Comparison of ENCODE assay signal across 17 cellular contexts in the genomic region with DNA sequence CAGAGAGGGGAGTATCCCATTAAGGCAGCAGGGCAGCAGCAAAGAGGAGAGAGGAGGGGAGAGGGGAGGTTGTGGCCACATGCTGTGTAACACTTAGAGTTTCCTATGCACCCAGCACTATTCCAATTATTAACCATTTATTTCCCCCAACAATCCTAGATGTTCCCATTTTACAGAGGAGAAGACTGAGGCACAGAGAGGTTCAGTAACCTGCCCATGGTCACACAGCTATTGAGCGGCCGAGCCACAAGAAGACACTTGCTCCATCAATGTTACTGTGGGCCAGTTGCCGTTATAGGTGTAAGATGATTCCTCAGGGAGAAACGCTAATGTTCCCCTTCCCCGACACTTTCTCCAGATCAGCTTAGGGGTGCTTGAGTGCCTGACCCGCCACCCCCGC.
DNase-seq lines count a peak whose midpoint lies in the region; ATAC-seq, FAIRE-seq and TF ChIP-seq lines count a peak whose summit lies in the region.
"Had no signal": no experiment of that assay in that cellular context is flagged by ENCODE, and none has a peak within 500 bp of the region (broad histone marks: within the 10 kb centered on the region; RNA-seq: fewer than 3 reads in every experiment).

No MANE protein-coding gene starts in this region.

- H3K27me3 ChIP-seq in BLaER1 (no peaks in the 10 kb centered on the region), GM12878 (replicated peaks in 1 of 2; ENCODE audit: control insufficient read depth in 2 of 2, insufficient read depth in 2 of 2, low read length in 1 of 2) (no peaks in the 10 kb centered on the region), muscle layer of colon (ENCODE audit: control insufficient read depth in 1 of 2, insufficient read depth in 2 of 2, low read length in 2 of 2) (no peaks in the 10 kb centered on the region), testis (no peaks in the 10 kb centered on the region)

- RAD21 ChIA-PET in GM12878 (lab: Charles Lee; ENCODE audit: unreplicated experiment): interaction anchor here (1.5 to 1.7 kb wide), 2 partner anchors 24 to 123 kb away, joined by 6 to 8 read pairs; partner anchors contain the start of gene ARHGEF18

- TF ChIP-seq CTCF in GM12878 (IDR thresholded peaks at IDR 0.05 in 2 of 3, conservative IDR thresholded peaks at IDR 0.05 in 1 of 3; ENCODE audit: control insufficient read depth in 2 of 3, extremely low read depth in 1 of 3, insufficient read depth in 1 of 3, low read depth in 3 of 3, low read length in 3 of 3) (no peak), testis (IDR thresholded peaks at IDR 0.05) (no peak), type B pancreatic cell (conservative IDR thresholded peaks at IDR 0.05) (no peak)

- 85% methylated on average over 7 of the region's 7 CpGs for WGBS in GM12878 (ENCODE audit: insufficient coverage, insufficient replicate concordance, low lambda C conversion rate, missing lambda C conversion rate)
- 94% methylated on average over 7 of the region's 7 CpGs for WGBS in testis, 2 donors

- intact Hi-C loops in GM12878 (cut with micrococcal nuclease; ENCODE audit: unreplicated experiment) (no loop called here), testis (cut with DNase I; ENCODE audit: low total_unique reads) (no loop called here)

- H3K4me3 ChIP-seq in BLaER1 (peak overlapping the region; percentile 54), GM12878 (no peak overlapping the region), muscle layer of colon (ENCODE audit: low read depth in 1 of 2, low read length in 2 of 2) (no peak overlapping the region), testis (no peak overlapping the region)

- CTCF ChIA-PET in GM12878 (lab: Yijun Ruan, JAX): interaction anchor here (1.0 to 1.4 kb wide), 2 partner anchors 14 to 19 kb away, joined by 3 to 5 read pairs; no protein-coding TSS in a partner anchor

- peak overlapping the region; percentile 85 for H3K4me2 ChIP-seq in BLaER1
- peak overlapping the region; percentile 35; the same call in 1 of the 2 replicates for H3K4me2 ChIP-seq in GM12878 (ENCODE audit: control insufficient read depth, insufficient read depth)

- H3K9me3 Mint-ChIP-seq in type B pancreatic cell: no peaks in the 10 kb centered on the region
- H3K9me3 Mint-ChIP-seq: CD8-positive, alpha-beta memory T cell had no signal

- SMC1A ChIA-PET in GM12878 (lab: Charles Lee; ENCODE audit: uncharacterized antibody, unreplicated experiment): interaction anchor here (0.6 to 2.2 kb wide), 4 partner anchors 14 to 203 kb away, joined by 3 to 5 read pairs (median 4); no protein-coding TSS in a partner anchor

- peaks cover 77% of the 10 kb centered on the region for H3K4me1 ChIP-seq in BLaER1
- peaks cover 30% of the 10 kb centered on the region for H3K4me1 ChIP-seq in GM12878 (ENCODE audit: control insufficient read depth, insufficient read depth, low read length)
- H3K4me1 ChIP-seq in muscle layer of colon (ENCODE audit: insufficient read depth, low read length): peaks cover 52% of the 10 kb centered on the region
- H3K4me1 ChIP-seq in testis: peaks cover 26% of the 10 kb centered on the region

- no peak overlapping the region for H3K27ac Mint-ChIP-seq in type B pancreatic cell
- H3K27ac Mint-ChIP-seq: CD8-positive, alpha-beta memory T cell had no signal

- peak overlapping the region; percentile 65 for H3K9ac ChIP-seq in BLaER1
- H3K9ac ChIP-seq in GM12878 (ENCODE audit: control insufficient read depth, insufficient read depth, low read length): no peak overlapping the region
- H3K9ac ChIP-seq in muscle layer of colon (ENCODE audit: low read length): no peak overlapping the region

- DNase-seq in GM12878 (ENCODE audit: low read depth, low spot score) (no peak), testis (no peak), type B pancreatic cell (ENCODE audit: extremely low spot score, unreplicated experiment) (no peak), NK-92 (lab: John Stamatoyannopoulos, UW; ENCODE audit: unreplicated experiment) (no peak)
- DNase-seq in stimulated activated naive CD8-positive, alpha-beta T cell treated with anti-CD3 and anti-CD28 coated beads, Interleukin-15, Interleukin-2, amounts not matched to agents 100 U/mL and 50 U/mL, for 24 hours: no peak
- DNase-seq: CD8-positive, alpha-beta memory T cell; GOT3; NCI-H1417; NCI-H187 treated with DMSO at 0.1 percent for 48 hours; NCI-H2227 treated with DMSO at 0.1 percent for 48 hours; NCI-H524; NCI-H82; SIG-M5 had no signal

- ATAC-seq in GM12878: no peak; the same call in 2 of the 3 replicates
- ATAC-seq in stimulated activated naive CD8-positive, alpha-beta T cell treated with anti-CD3 and anti-CD28 coated beads, Interleukin-15, Interleukin-2, amounts not matched to agents 100 U/mL and 50 U/mL, for 24 hours: no peak

- no peak overlapping the region for H2AFZ ChIP-seq in GM12878 (ENCODE audit: control insufficient read depth, low read depth, low read length)

- H3K9me3 ChIP-seq in BLaER1: no peaks in the 10 kb centered on the region
- H3K9me3 ChIP-seq in GM12878 (replicated peaks; ENCODE audit: control insufficient read depth, insufficient read depth, low read length): no peaks in the 10 kb centered on the region; the same call in 1 of the 3 replicates
- no peaks in the 10 kb centered on the region for H3K9me3 ChIP-seq in muscle layer of colon (ENCODE audit: low read length)
- no peaks in the 10 kb centered on the region for H3K9me3 ChIP-seq in testis

- no peak overlapping the region for H3K4me3 Mint-ChIP-seq in type B pancreatic cell
- H3K4me3 Mint-ChIP-seq: CD8-positive, alpha-beta memory T cell had no signal

- H3K4me1 Mint-ChIP-seq in type B pancreatic cell (ENCODE audit: unreplicated experiment): peaks cover 12% of the 10 kb centered on the region

- POLR2A ChIA-PET in GM12878 (lab: Charles Lee): no interaction called here

- TF ChIP-seq POLR2A in GM12878 (IDR thresholded peaks at IDR 0.05; ENCODE audit: low read depth, low read length) (no peak), testis (IDR thresholded peaks at IDR 0.05) (no peak)

- no peak for TF ChIP-seq RAD21 in GM12878 (IDR thresholded peaks at IDR 0.05; ENCODE audit: insufficient read depth, low read depth, low read length)

- no peak for FAIRE-seq in GM12878 (lab: Jason Lieb, UNC)
- FAIRE-seq: A204.1 had no signal

- H4K20me1 ChIP-seq in BLaER1 (peaks cover 100% of the 10 kb centered on the region), GM12878 (ENCODE audit: control insufficient read depth, insufficient read depth) (no peaks in the 10 kb centered on the region; the same call in 1 of the 2 replicates)

- in situ Hi-C loops in GM12878 (cut with MboI): no loop called here

- H3K27ac ChIP-seq in BLaER1: peak overlapping the region; percentile 70
- no peak overlapping the region for H3K27ac ChIP-seq in GM12878 (ENCODE audit: control insufficient read depth, insufficient read depth)
- peak overlapping the region; percentile 76 for H3K27ac ChIP-seq in muscle layer of colon (ENCODE audit: low read depth, low read length)
- H3K27ac ChIP-seq in testis: peak overlapping the region; percentile 42 to 70
- H3K27ac ChIP-seq: RWPE1 had no signal

- H3K27me3 Mint-ChIP-seq in type B pancreatic cell: no peaks in the 10 kb centered on the region

- H3K36me3 Mint-ChIP-seq in type B pancreatic cell: no peaks in the 10 kb centered on the region
- H3K36me3 Mint-ChIP-seq: CD8-positive, alpha-beta memory T cell had no signal

- BruUV-seq in GM12878 (replicated peaks; lab: Mats Ljungman, UMichigan): no TSS peak

- H3K36me3 ChIP-seq in BLaER1 (peaks cover 46% of the 10 kb centered on the region), GM12878 (ENCODE audit: control insufficient read depth in 2 of 2, insufficient read depth in 2 of 2, low read length in 1 of 2) (no peaks in the 10 kb centered on the region; a peak in 2 of 4 replicates), muscle layer of colon (ENCODE audit: insufficient read depth, low read length) (no peaks in the 10 kb centered on the region), testis (ENCODE audit: low read depth, missing control alignments) (no peaks in the 10 kb centered on the region)

- no peak for TF ChIP-seq EP300 in GM12878 (IDR thresholded peaks at IDR 0.05; ENCODE audit: borderline replicate concordance in 1 of 2, control insufficient read depth in 1 of 2, low read depth in 2 of 2, low read length in 2 of 2)

- peaks cover 46% of the 10 kb centered on the region for H3K79me2 ChIP-seq in GM12878 (ENCODE audit: control insufficient read depth, insufficient read depth, low read length)

TF ChIP-seq in GM12878, 131 proteins besides CTCF, POLR2A, EP300 and RAD21 (continues in another document):
- TF ChIP-seq NFIC (IDR thresholded peaks at IDR 0.05; ENCODE audit: low read depth, low read length) (no peak), BHLHE40 (IDR thresholded peaks at IDR 0.05; ENCODE audit: borderline replicate concordance in 1 of 2, low read depth in 2 of 2, low read length in 1 of 2) (no peak), ZNF217 (IDR thresholded peaks at IDR 0.05) (0 out of 2 replicates have a peak, but pooled peaks have one; percentile 40), MEF2B (IDR thresholded peaks at IDR 0.05; ENCODE audit: partially characterized antibody, poor library complexity, severe bottlenecking) (no peak), MXI1 (IDR thresholded peaks at IDR 0.05; ENCODE audit: low read depth, low read length) (no peak), RCOR1 (conservative IDR thresholded peaks at IDR 0.05; ENCODE audit: low read depth, low read length) (no peak), IRF3 (IDR thresholded peaks at IDR 0.05) (no peak), WRNIP1 (IDR thresholded peaks at IDR 0.05; ENCODE audit: borderline replicate concordance, low read depth, low read length) (0 out of 2 replicates have a peak, but pooled peaks have one; percentile 1), DPF2 (IDR thresholded peaks at IDR 0.05) (no peak), RAD51 (IDR thresholded peaks at IDR 0.05) (no peak), NBN (IDR thresholded peaks at IDR 0.05) (no peak)
